In genomic region chr1:71080782-71081696, GRCh38 we compare ENCODE assay signal across 1 cellular context.
TF ChIP-seq lines count a peak whose summit lies in the region.

A gene with protein sequence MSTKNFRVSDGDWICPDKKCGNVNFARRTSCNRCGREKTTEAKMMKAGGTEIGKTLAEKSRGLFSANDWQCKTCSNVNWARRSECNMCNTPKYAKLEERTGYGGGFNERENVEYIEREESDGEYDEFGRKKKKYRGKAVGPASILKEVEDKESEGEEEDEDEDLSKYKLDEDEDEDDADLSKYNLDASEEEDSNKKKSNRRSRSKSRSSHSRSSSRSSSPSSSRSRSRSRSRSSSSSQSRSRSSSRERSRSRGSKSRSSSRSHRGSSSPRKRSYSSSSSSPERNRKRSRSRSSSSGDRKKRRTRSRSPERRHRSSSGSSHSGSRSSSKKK (minus strand): TSS chr1:71081035. CDS start chr1:71080995, 40 bp downstream.

TF ChIP-seq in HEK293, 187 proteins besides CTCF, POLR2A, EP300 and RAD21 (continued from another document and continues in another):
- TF ChIP-seq ATF2 (tag by site-specific recombination; IDR thresholded peaks at IDR 0.05; ENCODE audit: low read depth) = no peak
- TF ChIP-seq BCL6B (tag by site-specific recombination; IDR thresholded peaks at IDR 0.05) = no peak
- 0 out of 2 replicates have a peak, but pooled peaks have one; percentile 32 for TF ChIP-seq KLF17 (tag by site-specific recombination; IDR thresholded peaks at IDR 0.05)
- TF ChIP-seq, protein P1, sequence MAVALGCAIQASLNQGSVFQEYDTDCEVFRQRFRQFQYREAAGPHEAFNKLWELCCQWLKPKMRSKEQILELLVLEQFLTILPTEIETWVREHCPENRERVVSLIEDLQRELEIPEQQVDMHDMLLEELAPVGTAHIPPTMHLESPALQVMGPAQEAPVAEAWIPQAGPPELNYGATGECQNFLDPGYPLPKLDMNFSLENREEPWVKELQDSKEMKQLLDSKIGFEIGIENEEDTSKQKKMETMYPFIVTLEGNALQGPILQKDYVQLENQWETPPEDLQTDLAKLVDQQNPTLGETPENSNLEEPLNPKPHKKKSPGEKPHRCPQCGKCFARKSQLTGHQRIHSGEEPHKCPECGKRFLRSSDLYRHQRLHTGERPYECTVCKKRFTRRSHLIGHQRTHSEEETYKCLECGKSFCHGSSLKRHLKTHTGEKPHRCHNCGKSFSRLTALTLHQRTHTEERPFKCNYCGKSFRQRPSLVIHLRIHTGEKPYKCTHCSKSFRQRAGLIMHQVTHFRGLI (tag by site-specific recombination; IDR thresholded peaks at IDR 0.05) = peak; percentile 57; the same call in 1 of the 2 replicates
- peak; percentile 100 for TF ChIP-seq ZNF335 (tag by site-specific recombination; conservative IDR thresholded peaks at IDR 0.05)
- TF ChIP-seq RBAK (tag by site-specific recombination; IDR thresholded peaks at IDR 0.05) = no peak
- TF ChIP-seq ZNF654 (tag by site-specific recombination; IDR thresholded peaks at IDR 0.05; ENCODE audit: low read depth) = peak; percentile 5; the same call in 1 of the 2 replicates
- no peak for TF ChIP-seq ZNF473 (tag by site-specific recombination; IDR thresholded peaks at IDR 0.05)
- peak; percentile 76; the same call in 1 of the 2 replicates for TF ChIP-seq SP7 (tag by site-specific recombination; IDR thresholded peaks at IDR 0.05)
- no peak for TF ChIP-seq ZNF16 (tag by site-specific recombination; IDR thresholded peaks at IDR 0.05; ENCODE audit: low read depth)
- TF ChIP-seq ZNF169 (tag by site-specific recombination; IDR thresholded peaks at IDR 0.05) = no peak
- TF ChIP-seq YY1 (tag by site-specific recombination; IDR thresholded peaks at IDR 0.05) = peak; percentile 74
- no peak for TF ChIP-seq TCF7L2 (IDR thresholded peaks at IDR 0.05; ENCODE audit: borderline replicate concordance, low read depth, low read length)
- TF ChIP-seq ZNF692 (tag by site-specific recombination; IDR thresholded peaks at IDR 0.05) = peak; percentile 50; the same call in 1 of the 2 replicates
- no peak for TF ChIP-seq ZNF626 (tag by site-specific recombination; IDR thresholded peaks at IDR 0.05)
- TF ChIP-seq ZEB2 (tag by site-specific recombination; IDR thresholded peaks at IDR 0.05) = peak; percentile 89; the same call in 1 of the 2 replicates
- TF ChIP-seq, protein P2, sequence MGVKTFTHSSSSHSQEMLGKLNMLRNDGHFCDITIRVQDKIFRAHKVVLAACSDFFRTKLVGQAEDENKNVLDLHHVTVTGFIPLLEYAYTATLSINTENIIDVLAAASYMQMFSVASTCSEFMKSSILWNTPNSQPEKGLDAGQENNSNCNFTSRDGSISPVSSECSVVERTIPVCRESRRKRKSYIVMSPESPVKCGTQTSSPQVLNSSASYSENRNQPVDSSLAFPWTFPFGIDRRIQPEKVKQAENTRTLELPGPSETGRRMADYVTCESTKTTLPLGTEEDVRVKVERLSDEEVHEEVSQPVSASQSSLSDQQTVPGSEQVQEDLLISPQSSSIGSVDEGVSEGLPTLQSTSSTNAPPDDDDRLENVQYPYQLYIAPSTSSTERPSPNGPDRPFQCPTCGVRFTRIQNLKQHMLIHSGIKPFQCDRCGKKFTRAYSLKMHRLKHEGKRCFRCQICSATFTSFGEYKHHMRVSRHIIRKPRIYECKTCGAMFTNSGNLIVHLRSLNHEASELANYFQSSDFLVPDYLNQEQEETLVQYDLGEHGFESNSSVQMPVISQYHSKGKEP (tag by site-specific recombination; IDR thresholded peaks at IDR 0.05) = 0 out of 2 replicates have a peak, but pooled peaks have one; percentile 37
- peak; percentile 98 for TF ChIP-seq SCRT2 (tag by site-specific recombination; IDR thresholded peaks at IDR 0.05)
- TF ChIP-seq SALL2 (tag by site-specific recombination; IDR thresholded peaks at IDR 0.05; ENCODE audit: borderline replicate concordance) = no peak
- TF ChIP-seq, protein P3, sequence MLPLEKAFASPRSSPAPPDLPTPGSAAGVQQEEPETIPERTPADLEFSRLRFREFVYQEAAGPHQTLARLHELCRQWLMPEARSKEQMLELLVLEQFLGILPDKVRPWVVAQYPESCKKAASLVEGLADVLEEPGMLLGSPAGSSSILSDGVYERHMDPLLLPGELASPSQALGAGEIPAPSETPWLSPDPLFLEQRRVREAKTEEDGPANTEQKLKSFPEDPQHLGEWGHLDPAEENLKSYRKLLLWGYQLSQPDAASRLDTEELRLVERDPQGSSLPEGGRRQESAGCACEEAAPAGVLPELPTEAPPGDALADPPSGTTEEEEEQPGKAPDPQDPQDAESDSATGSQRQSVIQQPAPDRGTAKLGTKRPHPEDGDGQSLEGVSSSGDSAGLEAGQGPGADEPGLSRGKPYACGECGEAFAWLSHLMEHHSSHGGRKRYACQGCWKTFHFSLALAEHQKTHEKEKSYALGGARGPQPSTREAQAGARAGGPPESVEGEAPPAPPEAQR (tag by site-specific recombination; IDR thresholded peaks at IDR 0.05) = no peak
- TF ChIP-seq ZNF140 (tag by site-specific recombination; IDR thresholded peaks at IDR 0.05) = no peak
- 0 out of 2 replicates have a peak, but pooled peaks have one; percentile 41 for TF ChIP-seq ZNF2 (tag by site-specific recombination; IDR thresholded peaks at IDR 0.05)
- TF ChIP-seq, protein P4, sequence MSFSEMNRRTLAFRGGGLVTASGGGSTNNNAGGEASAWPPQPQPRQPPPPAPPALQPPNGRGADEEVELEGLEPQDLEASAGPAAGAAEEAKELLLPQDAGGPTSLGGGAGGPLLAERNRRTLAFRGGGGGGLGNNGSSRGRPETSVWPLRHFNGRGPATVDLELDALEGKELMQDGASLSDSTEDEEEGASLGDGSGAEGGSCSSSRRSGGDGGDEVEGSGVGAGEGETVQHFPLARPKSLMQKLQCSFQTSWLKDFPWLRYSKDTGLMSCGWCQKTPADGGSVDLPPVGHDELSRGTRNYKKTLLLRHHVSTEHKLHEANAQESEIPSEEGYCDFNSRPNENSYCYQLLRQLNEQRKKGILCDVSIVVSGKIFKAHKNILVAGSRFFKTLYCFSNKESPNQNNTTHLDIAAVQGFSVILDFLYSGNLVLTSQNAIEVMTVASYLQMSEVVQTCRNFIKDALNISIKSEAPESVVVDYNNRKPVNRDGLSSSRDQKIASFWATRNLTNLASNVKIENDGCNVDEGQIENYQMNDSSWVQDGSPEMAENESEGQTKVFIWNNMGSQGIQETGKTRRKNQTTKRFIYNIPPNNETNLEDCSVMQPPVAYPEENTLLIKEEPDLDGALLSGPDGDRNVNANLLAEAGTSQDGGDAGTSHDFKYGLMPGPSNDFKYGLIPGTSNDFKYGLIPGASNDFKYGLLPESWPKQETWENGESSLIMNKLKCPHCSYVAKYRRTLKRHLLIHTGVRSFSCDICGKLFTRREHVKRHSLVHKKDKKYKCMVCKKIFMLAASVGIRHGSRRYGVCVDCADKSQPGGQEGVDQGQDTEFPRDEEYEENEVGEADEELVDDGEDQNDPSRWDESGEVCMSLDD (tag by site-specific recombination; IDR thresholded peaks at IDR 0.05) = no peak
- peak; percentile 87 for TF ChIP-seq ZNF501 (tag by site-specific recombination; IDR thresholded peaks at IDR 0.05)
- peak; percentile 84 for TF ChIP-seq ZBTB11 (tag by site-specific recombination; conservative IDR thresholded peaks at IDR 0.05; ENCODE audit: low read depth)
- no peak for TF ChIP-seq ZNF701 (tag by site-specific recombination; IDR thresholded peaks at IDR 0.05)
- TF ChIP-seq GLIS1 (tag by site-specific recombination; IDR thresholded peaks at IDR 0.05) = peak; percentile 46; the same call in 1 of the 2 replicates
- no peak for TF ChIP-seq TSHZ1 (tag by site-specific recombination; IDR thresholded peaks at IDR 0.05; ENCODE audit: borderline replicate concordance)
- TF ChIP-seq KLF8 (tag by site-specific recombination; IDR thresholded peaks at IDR 0.05) = peak; percentile 74
- TF ChIP-seq ZNF302 (tag by site-specific recombination; IDR thresholded peaks at IDR 0.05; ENCODE audit: low read depth) = no peak
- TF ChIP-seq SCRT1 (tag by site-specific recombination; IDR thresholded peaks at IDR 0.05; ENCODE audit: borderline replicate concordance) = peak; percentile 91
- TF ChIP-seq, protein P5, sequence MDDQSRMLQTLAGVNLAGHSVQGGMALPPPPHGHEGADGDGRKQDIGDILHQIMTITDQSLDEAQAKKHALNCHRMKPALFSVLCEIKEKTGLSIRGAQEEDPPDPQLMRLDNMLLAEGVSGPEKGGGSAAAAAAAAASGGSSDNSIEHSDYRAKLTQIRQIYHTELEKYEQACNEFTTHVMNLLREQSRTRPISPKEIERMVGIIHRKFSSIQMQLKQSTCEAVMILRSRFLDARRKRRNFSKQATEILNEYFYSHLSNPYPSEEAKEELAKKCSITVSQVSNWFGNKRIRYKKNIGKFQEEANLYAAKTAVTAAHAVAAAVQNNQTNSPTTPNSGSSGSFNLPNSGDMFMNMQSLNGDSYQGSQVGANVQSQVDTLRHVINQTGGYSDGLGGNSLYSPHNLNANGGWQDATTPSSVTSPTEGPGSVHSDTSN (CRISPR knock-in tag; IDR thresholded peaks at IDR 0.05) = no peak
